9 cellular contexts compared by ENCODE assay signal in the genomic region with DNA sequence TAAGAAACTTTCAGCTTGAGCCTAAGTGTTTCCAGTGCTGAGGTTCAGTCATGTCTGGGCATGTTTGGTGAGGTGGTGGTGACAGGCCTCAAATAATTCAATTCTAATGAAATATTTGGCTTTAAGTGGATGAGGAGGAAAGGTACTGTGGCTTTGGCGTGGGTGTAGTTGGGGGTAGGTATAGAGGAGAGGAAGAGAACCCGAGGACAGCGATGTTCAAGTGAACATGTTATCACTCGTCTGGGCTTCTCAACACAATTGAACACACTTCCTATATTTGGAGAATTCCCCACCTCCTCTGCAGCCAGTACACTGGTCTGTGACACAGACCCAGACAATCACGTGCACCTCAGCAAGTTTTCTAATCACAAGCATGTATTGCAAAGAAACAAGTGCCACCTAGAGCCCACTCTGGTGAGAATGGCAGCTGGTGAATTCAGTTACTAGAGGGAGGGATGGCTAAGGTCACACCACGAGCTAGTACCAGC. TPM values are rescaled to one million over a fixed set of nuclear protein-coding genes. Genes with fewer than 3 reads are reported as not detected.
DNase-seq lines count a peak whose midpoint lies in the region; ATAC-seq, FAIRE-seq and TF ChIP-seq lines count a peak whose summit lies in the region.
"Had no signal": no experiment of that assay in that cellular context is flagged by ENCODE, and none has a peak within 500 bp of the region (broad histone marks: within the 10 kb centered on the region; RNA-seq: fewer than 3 reads in every experiment).

No MANE protein-coding gene starts in this region.

- no peaks in the 10 kb centered on the region for H3K9me3 ChIP-seq in parathyroid adenoma (ENCODE audit: control insufficient read depth, low read length)

- TF ChIP-seq CTCF in parathyroid adenoma (IDR thresholded peaks at IDR 0.05) (no peak), omental fat pad (IDR thresholded peaks at IDR 0.05) (no peak)

- H3K4me2 ChIP-seq in parathyroid adenoma (ENCODE audit: low read length) = no peak overlapping the region

- H3K27ac ChIP-seq in parathyroid adenoma = no peak overlapping the region

- no peaks in the 10 kb centered on the region for H3K36me3 ChIP-seq in parathyroid adenoma (ENCODE audit: control insufficient read depth, insufficient read depth, low read length)

- ATAC-seq in GM19468 (IDR thresholded peaks at IDR 0.05; ENCODE audit: extremely low read depth, unreplicated experiment) (peak; percentile 57), HG03469 (IDR thresholded peaks at IDR 0.05; ENCODE audit: unreplicated experiment) (peak; percentile 85), omental fat pad (ENCODE audit: low FRiP score) (no peak)
- peak; percentile 7 to 72 for ATAC-seq in activated naive CD4-positive, alpha-beta T cell treated with anti-CD3 and anti-CD28 coated beads, Interleukin-2, amount 50 U/mL, for 72 hours

- peak overlapping the region; percentile 38 for H2AFZ ChIP-seq in parathyroid adenoma

- FAIRE-seq in GM12891 (lab: Jason Lieb, UNC) = peak; percentile 94

- H3K9ac ChIP-seq in parathyroid adenoma = no peak overlapping the region

- no peak for DNase-seq in GM12891 (ENCODE audit: insufficient read length, low spot score)
- no peak for DNase-seq in activated naive CD4-positive, alpha-beta T cell treated with anti-CD3 and anti-CD28 coated beads, Interleukin-2, amount 50 U/mL, for 72 hours (ENCODE audit: low spot score in 2 of 2)
- no peak for DNase-seq in superior temporal gyrus (ENCODE audit: extremely low spot score)
- no peak for DNase-seq in SHP77 (lab: John Stamatoyannopoulos, UW)
- DNase-seq in omental fat pad (ENCODE audit: low spot score) = no peak

- no peak overlapping the region for H3K4me3 ChIP-seq in parathyroid adenoma (ENCODE audit: low read depth, low read length)

- no peaks in the 10 kb centered on the region for H3K4me1 ChIP-seq in parathyroid adenoma

- TF ChIP-seq POLR2A in GM12891 (IDR thresholded peaks at IDR 0.05; ENCODE audit: low read depth, low read length) = no peak

- H3K27me3 ChIP-seq in parathyroid adenoma (ENCODE audit: control insufficient read depth, insufficient read depth, low read length) = no peaks in the 10 kb centered on the region

- H3K27ac Mint-ChIP-seq in activated naive CD4-positive, alpha-beta T cell treated with anti-CD3 and anti-CD28 coated beads, Interleukin-2, amount 50 U/mL, for 72 hours = peak overlapping the region; percentile 37 to 88

- H3K9me3 Mint-ChIP-seq in activated naive CD4-positive, alpha-beta T cell treated with anti-CD3 and anti-CD28 coated beads, Interleukin-2, amount 50 U/mL, for 72 hours = peaks cover 4 to 11% of the 10 kb centered on the region in 2 donors

- no peaks in the 10 kb centered on the region for H3K79me2 ChIP-seq in parathyroid adenoma

- no peaks in the 10 kb centered on the region for H3K36me3 Mint-ChIP-seq in activated naive CD4-positive, alpha-beta T cell treated with anti-CD3 and anti-CD28 coated beads, Interleukin-2, amount 50 U/mL, for 72 hours

TF ChIP-seq in GM12891, 5 proteins besides CTCF, POLR2A, EP300 and RAD21:
- peak; percentile 75 for TF ChIP-seq SPI1 (IDR thresholded peaks at IDR 0.05; ENCODE audit: low read depth, low read length)
- TF ChIP-seq PAX5 (IDR thresholded peaks at IDR 0.05; ENCODE audit: insufficient read depth, low read length, severe bottlenecking) = no peak

RNA-seq across cellular contexts. Expression of gene IFNG-AS1, which starts 53.0 kb away (rescaled TPM):
- 0.78 TPM for polyA plus RNA-seq in GM12891 (2012; ENCODE audit: low read depth, missing spikeins)
- total RNA-seq in activated naive CD4-positive, alpha-beta T cell treated with anti-CD3 and anti-CD28 coated beads, Interleukin-2, amount 50 U/mL, for 72 hours = 1 to 10 TPM in 1 of 2 donors, not detected in 1; 1.9 TPM
- under 1 TPM in 2 of 4 donors, not detected in 2; 0.28 to 0.94 TPM for total RNA-seq in omental fat pad
- total RNA-seq: kidney epithelial cell had no signal
